ENCODE assay signal across 1 cellular context in the genomic region with DNA sequence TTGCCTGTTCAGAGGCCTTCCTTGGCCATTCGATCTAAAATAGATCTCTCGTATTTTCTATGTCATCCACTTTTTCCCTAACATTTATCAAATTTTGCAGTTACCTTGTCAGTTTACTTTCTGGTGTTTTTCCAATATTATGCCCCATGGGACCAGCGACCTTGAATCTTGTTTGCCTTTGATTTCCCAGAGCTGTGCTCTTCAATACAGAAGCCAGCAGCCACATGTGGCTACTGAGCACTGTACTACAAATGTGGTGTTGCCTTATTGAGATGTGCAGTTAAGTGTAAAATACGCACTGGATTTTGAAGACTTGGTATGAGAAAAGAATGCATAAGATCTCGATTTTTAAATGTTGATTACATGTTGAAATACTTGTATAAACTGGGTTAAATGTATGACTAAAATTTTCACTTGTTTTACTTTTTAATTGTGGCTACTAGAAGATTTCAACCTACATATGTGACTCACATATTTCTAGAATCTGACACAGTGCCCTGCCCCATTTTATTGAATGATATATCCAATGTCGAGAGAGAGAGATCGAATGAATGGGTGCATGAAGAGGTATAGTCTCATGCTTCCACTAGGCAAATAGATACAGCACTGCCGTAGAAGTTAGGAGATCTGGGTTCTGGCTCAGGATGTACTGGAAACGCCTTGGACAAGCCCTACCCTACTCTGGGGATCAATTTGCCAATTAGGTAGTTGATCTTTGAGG.
TF ChIP-seq lines count a peak whose summit lies in the region.

No MANE protein-coding gene starts in this region.

TF ChIP-seq in SK-N-SH, 30 proteins besides CTCF, POLR2A, EP300 and RAD21 (continued from another document):
- TF ChIP-seq USF1 (IDR thresholded peaks at IDR 0.05; ENCODE audit: borderline replicate concordance, low read depth) = no peak
- TF ChIP-seq EZH2phosphoT487 (IDR thresholded peaks at IDR 0.05; ENCODE audit: borderline replicate concordance, low read depth) = no peak
- no peak for TF ChIP-seq FOXJ3 (CRISPR knock-in tag; IDR thresholded peaks at IDR 0.05)
- TF ChIP-seq, protein P1, sequence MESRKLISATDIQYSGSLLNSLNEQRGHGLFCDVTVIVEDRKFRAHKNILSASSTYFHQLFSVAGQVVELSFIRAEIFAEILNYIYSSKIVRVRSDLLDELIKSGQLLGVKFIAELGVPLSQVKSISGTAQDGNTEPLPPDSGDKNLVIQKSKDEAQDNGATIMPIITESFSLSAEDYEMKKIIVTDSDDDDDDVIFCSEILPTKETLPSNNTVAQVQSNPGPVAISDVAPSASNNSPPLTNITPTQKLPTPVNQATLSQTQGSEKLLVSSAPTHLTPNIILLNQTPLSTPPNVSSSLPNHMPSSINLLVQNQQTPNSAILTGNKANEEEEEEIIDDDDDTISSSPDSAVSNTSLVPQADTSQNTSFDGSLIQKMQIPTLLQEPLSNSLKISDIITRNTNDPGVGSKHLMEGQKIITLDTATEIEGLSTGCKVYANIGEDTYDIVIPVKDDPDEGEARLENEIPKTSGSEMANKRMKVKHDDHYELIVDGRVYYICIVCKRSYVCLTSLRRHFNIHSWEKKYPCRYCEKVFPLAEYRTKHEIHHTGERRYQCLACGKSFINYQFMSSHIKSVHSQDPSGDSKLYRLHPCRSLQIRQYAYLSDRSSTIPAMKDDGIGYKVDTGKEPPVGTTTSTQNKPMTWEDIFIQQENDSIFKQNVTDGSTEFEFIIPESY (IDR thresholded peaks at IDR 0.05; ENCODE audit: borderline replicate concordance, low read depth) = no peak
- no peak for TF ChIP-seq YY1 (IDR thresholded peaks at IDR 0.05; ENCODE audit: low read depth)
- no peak for TF ChIP-seq TEAD4 (IDR thresholded peaks at IDR 0.05; ENCODE audit: borderline replicate concordance, insufficient read depth)
- TF ChIP-seq RCOR1 (IDR thresholded peaks at IDR 0.05; ENCODE audit: low read length) = no peak
- no peak for TF ChIP-seq TCF12 (IDR thresholded peaks at IDR 0.05)
- TF ChIP-seq MXI1 (IDR thresholded peaks at IDR 0.05; ENCODE audit: low read depth, low read length) = no peak
- no peak for TF ChIP-seq PBX3 (IDR thresholded peaks at IDR 0.05)
- TF ChIP-seq FOSL2 (IDR thresholded peaks at IDR 0.05; ENCODE audit: borderline replicate concordance, low read depth) = no peak
- TF ChIP-seq POLR2AphosphoS5 (IDR thresholded peaks at IDR 0.05; ENCODE audit: low read depth, low read length) = no peak
- TF ChIP-seq GATA2 (CRISPR knock-in tag; IDR thresholded peaks at IDR 0.05) = no peak
